Comparison of ENCODE assay signal across 8 cellular contexts in the genomic region with DNA sequence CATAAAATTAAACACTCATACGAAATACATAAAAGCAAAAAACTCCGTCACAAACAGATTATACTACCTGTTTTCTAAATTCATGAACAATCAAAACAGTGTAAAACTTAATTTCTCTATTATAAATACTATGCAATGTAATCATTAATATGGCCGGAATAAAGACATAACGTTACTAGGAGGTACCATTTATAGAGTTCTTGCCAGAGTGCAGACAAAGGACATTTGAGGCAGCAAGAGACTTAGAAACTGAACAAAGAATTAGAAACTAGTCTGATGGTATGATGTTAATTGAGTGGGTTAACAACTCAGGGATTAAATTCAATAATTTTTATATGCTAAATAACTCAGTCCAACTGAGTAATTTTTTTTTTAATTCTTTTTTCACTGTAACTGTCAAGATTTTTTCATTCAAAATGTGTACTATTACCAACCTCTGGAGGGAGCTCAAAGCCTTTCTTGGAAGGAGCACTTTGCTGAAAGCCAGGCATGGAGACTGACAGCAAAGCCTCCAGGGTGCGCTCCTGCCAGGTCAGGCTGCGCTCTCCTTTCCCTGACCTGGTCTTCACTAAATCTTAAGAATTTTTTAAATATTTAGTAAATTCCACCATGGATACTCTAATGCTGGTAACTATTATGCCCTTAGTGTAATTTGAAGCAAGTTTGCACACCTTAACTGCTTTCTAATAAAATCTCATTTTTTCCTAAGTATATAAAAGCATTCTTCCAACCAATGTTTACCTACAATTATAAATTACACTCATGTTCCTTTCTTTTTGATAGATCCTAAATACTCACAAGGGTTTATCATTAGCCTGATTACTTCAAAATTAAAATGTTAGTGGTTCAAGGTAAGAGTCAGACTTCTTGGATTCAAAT. TPM values are rescaled to one million over a fixed set of nuclear protein-coding genes. Genes with fewer than 3 reads are reported as not detected.
DNase-seq lines count a peak whose midpoint lies in the region; ATAC-seq and TF ChIP-seq lines count a peak whose summit lies in the region.

No MANE protein-coding gene starts in this region.

- intact Hi-C loops in Panc1 (cut with micrococcal nuclease; ENCODE audit: unreplicated experiment): loop anchor here (1.0 kb wide), 1 partner anchor 143 kb away; no protein-coding TSS in a partner anchor

- peaks cover 6% of the 10 kb centered on the region; the same call in 1 of the 2 replicates for H3K36me3 ChIP-seq in Panc1 (ENCODE audit: control insufficient read depth, insufficient read depth, low read length)

- CTCF ChIA-PET in Panc1 (lab: Charles Lee): interaction anchor here (0.6 to 1.2 kb wide), 5 partner anchors 11 to 269 kb away, joined by 3 to 7 read pairs (median 5); a partner anchor contains a TSS

- H3K9me3 ChIP-seq in Panc1 (ENCODE audit: control insufficient read depth, insufficient read depth, low read depth, low read length): no peaks in the 10 kb centered on the region

- no peak overlapping the region for H3K4me3 ChIP-seq in Jurkat, Clone E6-1 (ENCODE audit: low read length)
- H3K4me3 ChIP-seq in Panc1 (ENCODE audit: low read depth in 2 of 2, low read length in 2 of 2): no peak overlapping the region

- ATAC-seq in GM21619 (IDR thresholded peaks at IDR 0.05; ENCODE audit: unreplicated experiment): peak; percentile 90
- ATAC-seq in Panc1: peak; percentile 99
- no peak for ATAC-seq in HG03457 (IDR thresholded peaks at IDR 0.05; ENCODE audit: unreplicated experiment)

- H3K27ac ChIP-seq in Panc1 (ENCODE audit: low read length): no peak overlapping the region

- H3K27me3 ChIP-seq in Panc1 (ENCODE audit: control insufficient read depth, insufficient read depth, low read length): no peaks in the 10 kb centered on the region

- no peaks in the 10 kb centered on the region for H3K4me1 ChIP-seq in Panc1 (ENCODE audit: control insufficient read depth, insufficient read depth, low read length)

- POLR2A ChIA-PET in Panc1 (lab: Charles Lee): no interaction called here

- in situ Hi-C loops in Panc1 (cut with HindIII; ENCODE audit: low pct_unique_long_range_greater_than_20kb, low sequenced_read_pairs): no loop called here

- TF ChIP-seq CTCF in Panc1 (IDR thresholded peaks at IDR 0.05): peak; percentile 94

- DNase-seq in ELR (ENCODE audit: low read depth) (peak; percentile 82), Panc1 (ENCODE audit: low read depth, low spot score) (peak; percentile 24), glomerular endothelial cell (ENCODE audit: extremely low read depth, low read depth, low spot score) (peak; percentile 68), pons (ENCODE audit: low spot score) (peak; percentile 84)
- DNase-seq in Jurkat, Clone E6-1 (ENCODE audit: low read depth, low spot score): peak; percentile 56
- DNase-seq in activated naive CD4-positive, alpha-beta T cell treated with anti-CD3 and anti-CD28 coated beads, Interleukin-2, amount 50 U/mL, for 16 hours: peak; percentile 19

- no TSS peak for BruUV-seq in Panc1 (replicated peaks; lab: Mats Ljungman, UMichigan)

RNA-seq across cellular contexts. Expression of a gene that starts 34.1 kb away (rescaled TPM):
- not detected for polyA plus RNA-seq in Jurkat, Clone E6-1 (2012; ENCODE audit: insufficient read depth, insufficient read length)
- 13.8 TPM for total RNA-seq in Panc1 (2021; ENCODE audit: unreplicated experiment)
- polyA plus RNA-seq in Panc1 (2012; ENCODE audit: insufficient read length): 6.4 TPM
- 5.2 and 5.7 TPM in 2 replicates for total RNA-seq in glomerular endothelial cell

RNA-seq across cellular contexts. Expression of a gene that starts 54.0 kb away (rescaled TPM):
- 15.3 TPM for polyA plus RNA-seq in Jurkat, Clone E6-1 (2012; ENCODE audit: insufficient read depth, insufficient read length)
- total RNA-seq in Panc1 (2021; ENCODE audit: unreplicated experiment) (12.7 TPM), glomerular endothelial cell (1.7 and 7.0 TPM in 2 replicates)
- 3.0 TPM for polyA plus RNA-seq in Panc1 (2012; ENCODE audit: insufficient read length)

RNA-seq across cellular contexts. Expression of a gene that starts 56.7 kb away (rescaled TPM):
- not detected for polyA plus RNA-seq in Jurkat, Clone E6-1 (2012; ENCODE audit: insufficient read depth, insufficient read length)
- total RNA-seq in Panc1 (2021; ENCODE audit: unreplicated experiment) (3.5 TPM), glomerular endothelial cell (1.9 and 3.6 TPM in 2 replicates)
- polyA plus RNA-seq in Panc1 (2012; ENCODE audit: insufficient read length): 5.3 TPM

Comparison
In these comparisons a context has a peak if more than half of its experiments do, and no peak if none do; other contexts are left out.
1. DNase-seq: peak in every context shown above with its lines; median percentile 84 in pons; 82 in ELR; 68 in glomerular endothelial cell; 56 in Jurkat, Clone E6-1; 24 in Panc1; 19 in activated naive CD4-positive, alpha-beta T cell treated with anti-CD3 and anti-CD28 coated beads, Interleukin-2, amount 50 U/mL, for 16 hours.